In the genomic region with DNA sequence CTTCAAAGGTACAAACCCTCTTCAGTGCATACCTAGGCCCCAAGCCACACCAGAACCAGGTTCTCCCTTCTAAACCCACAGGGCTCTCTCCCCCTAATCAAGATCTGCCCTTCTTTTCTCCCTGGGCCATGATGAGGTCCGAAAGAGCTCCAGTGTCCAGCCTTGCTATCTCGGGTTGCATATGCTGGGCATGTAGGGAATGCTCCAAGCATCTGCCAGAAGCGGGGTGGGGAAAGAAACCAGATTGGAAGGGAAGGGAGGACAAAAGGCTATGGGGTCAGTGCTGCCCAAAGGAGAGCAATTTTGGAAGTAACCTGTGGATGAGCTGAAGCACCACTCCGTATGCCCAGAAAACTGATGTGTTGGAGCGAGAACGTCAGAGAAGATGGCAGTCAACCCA, we compare ENCODE assay signal across 1 cellular context.
TF ChIP-seq lines count a peak whose summit lies in the region.

No MANE protein-coding gene starts in this region.

TF ChIP-seq in neural cell, 6 proteins besides CTCF, POLR2A, EP300 and RAD21:
- TF ChIP-seq, protein P1, sequence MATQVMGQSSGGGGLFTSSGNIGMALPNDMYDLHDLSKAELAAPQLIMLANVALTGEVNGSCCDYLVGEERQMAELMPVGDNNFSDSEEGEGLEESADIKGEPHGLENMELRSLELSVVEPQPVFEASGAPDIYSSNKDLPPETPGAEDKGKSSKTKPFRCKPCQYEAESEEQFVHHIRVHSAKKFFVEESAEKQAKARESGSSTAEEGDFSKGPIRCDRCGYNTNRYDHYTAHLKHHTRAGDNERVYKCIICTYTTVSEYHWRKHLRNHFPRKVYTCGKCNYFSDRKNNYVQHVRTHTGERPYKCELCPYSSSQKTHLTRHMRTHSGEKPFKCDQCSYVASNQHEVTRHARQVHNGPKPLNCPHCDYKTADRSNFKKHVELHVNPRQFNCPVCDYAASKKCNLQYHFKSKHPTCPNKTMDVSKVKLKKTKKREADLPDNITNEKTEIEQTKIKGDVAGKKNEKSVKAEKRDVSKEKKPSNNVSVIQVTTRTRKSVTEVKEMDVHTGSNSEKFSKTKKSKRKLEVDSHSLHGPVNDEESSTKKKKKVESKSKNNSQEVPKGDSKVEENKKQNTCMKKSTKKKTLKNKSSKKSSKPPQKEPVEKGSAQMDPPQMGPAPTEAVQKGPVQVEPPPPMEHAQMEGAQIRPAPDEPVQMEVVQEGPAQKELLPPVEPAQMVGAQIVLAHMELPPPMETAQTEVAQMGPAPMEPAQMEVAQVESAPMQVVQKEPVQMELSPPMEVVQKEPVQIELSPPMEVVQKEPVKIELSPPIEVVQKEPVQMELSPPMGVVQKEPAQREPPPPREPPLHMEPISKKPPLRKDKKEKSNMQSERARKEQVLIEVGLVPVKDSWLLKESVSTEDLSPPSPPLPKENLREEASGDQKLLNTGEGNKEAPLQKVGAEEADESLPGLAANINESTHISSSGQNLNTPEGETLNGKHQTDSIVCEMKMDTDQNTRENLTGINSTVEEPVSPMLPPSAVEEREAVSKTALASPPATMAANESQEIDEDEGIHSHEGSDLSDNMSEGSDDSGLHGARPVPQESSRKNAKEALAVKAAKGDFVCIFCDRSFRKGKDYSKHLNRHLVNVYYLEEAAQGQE (IDR thresholded peaks at IDR 0.05; ENCODE audit: borderline replicate concordance): no peak
- TF ChIP-seq TAF1 (IDR thresholded peaks at IDR 0.05; ENCODE audit: low read depth) (no peak), EZH2 (IDR thresholded peaks at IDR 0.05; ENCODE audit: borderline replicate concordance, insufficient read depth, low read length, poor library complexity, severe bottlenecking) (no peak), MXI1 (conservative IDR thresholded peaks at IDR 0.05; ENCODE audit: poor library complexity, severe bottlenecking) (no peak), POLR2AphosphoS5 (IDR thresholded peaks at IDR 0.05) (no peak), SMC3 (conservative IDR thresholded peaks at IDR 0.05; ENCODE audit: poor library complexity) (no peak)
TF ChIP-seq in neural cell: peak in this region for 0.
